21 cellular contexts compared by ENCODE assay signal in genomic region chr11:1348146-1348545, GRCh38. TPM values are rescaled to one million over a fixed set of nuclear protein-coding genes. Genes with fewer than 3 reads are reported as not detected.
"Had no signal": no experiment of that assay in that cellular context is flagged by ENCODE, and none has a peak within 500 bp of the region (broad histone marks: within the 10 kb centered on the region; RNA-seq: fewer than 3 reads in every experiment).

No MANE protein-coding gene starts in this region.

- H3K4me3 ChIP-seq: dorsolateral prefrontal cortex, esophagus squamous epithelium, gastroesophageal sphincter, mucosa of descending colon, ovary, tibial artery had no signal

- H3K4me1 ChIP-seq: esophagus squamous epithelium, gastroesophageal sphincter, tibial artery had no signal

- DNase-seq: central memory CD4-positive, alpha-beta T cell; cortex of kidney; dorsolateral prefrontal cortex; effector memory CD4-positive, alpha-beta T cell; esophagus squamous epithelium; foreskin fibroblast; mammary epithelial cell; naive thymus-derived CD8-positive, alpha-beta T cell; nucleus accumbens; right cardiac atrium; stimulated activated CD4-positive, alpha-beta T cell treated with anti-CD3 and anti-CD28 coated beads, Interleukin-15, amount 100 ng/mL, for 24 hours; stimulated activated CD4-positive, alpha-beta T cell treated with anti-CD3 and anti-CD28 coated beads, Interleukin-1b, Interleukin-23, amount 100 ng/mL, for 48 hours; stimulated activated CD4-positive, alpha-beta T cell treated with anti-CD3 and anti-CD28 coated beads, Interleukin-4, amount 100 ng/mL, for 24 hours had no signal

- H3K27me3 Mint-ChIP-seq: naive thymus-derived CD8-positive, alpha-beta T cell; stimulated activated naive CD8-positive, alpha-beta T cell treated with anti-CD3 and anti-CD28 coated beads, Interleukin-15, Interleukin-2, amounts not matched to agents 100 ng/mL and 50 ng/mL, for 24 hours had no signal

- H3K27ac ChIP-seq: dorsolateral prefrontal cortex, epithelial cell of prostate, esophagus squamous epithelium, gastroesophageal sphincter, ovary, tibial artery had no signal

- H3K27me3 ChIP-seq: dorsolateral prefrontal cortex, ovary had no signal

- H3K9me3 Mint-ChIP-seq: naive thymus-derived CD8-positive, alpha-beta T cell; stimulated activated memory B cell treated with anti-CD40 and anti-IgM and Interleukin-4, amounts not matched to agents 10 μg/mL and 1 μg/mL and 100 μg/mL, for 72 hours; stimulated activated naive CD8-positive, alpha-beta T cell treated with anti-CD3 and anti-CD28 coated beads, Interleukin-15, Interleukin-2, amounts not matched to agents 100 ng/mL and 50 ng/mL, for 24 hours had no signal

- H3K27ac Mint-ChIP-seq: stimulated activated memory B cell treated with anti-CD40 and anti-IgM and Interleukin-4, amounts not matched to agents 10 μg/mL and 1 μg/mL and 100 μg/mL, for 72 hours; stimulated activated naive CD8-positive, alpha-beta T cell treated with anti-CD3 and anti-CD28 coated beads, Interleukin-15, Interleukin-2, amounts not matched to agents 100 ng/mL and 50 ng/mL, for 24 hours had no signal

- H3K36me3 ChIP-seq: esophagus squamous epithelium, gastroesophageal sphincter, ovary, tibial artery had no signal

- ATAC-seq: gastroesophageal sphincter; left colon; mucosa of descending colon; naive thymus-derived CD8-positive, alpha-beta T cell; right cardiac atrium; stimulated activated memory B cell treated with anti-CD40 and anti-IgM and Interleukin-4, amounts not matched to agents 10 μg/mL and 1 μg/mL and 100 μg/mL, for 72 hours had no signal

- H3K4me1 Mint-ChIP-seq: stimulated activated memory B cell treated with anti-CD40 and anti-IgM and Interleukin-4, amounts not matched to agents 10 μg/mL and 1 μg/mL and 100 μg/mL, for 72 hours had no signal

- H3K4me3 Mint-ChIP-seq: naive thymus-derived CD8-positive, alpha-beta T cell; stimulated activated memory B cell treated with anti-CD40 and anti-IgM and Interleukin-4, amounts not matched to agents 10 μg/mL and 1 μg/mL and 100 μg/mL, for 72 hours; stimulated activated naive CD8-positive, alpha-beta T cell treated with anti-CD3 and anti-CD28 coated beads, Interleukin-15, Interleukin-2, amounts not matched to agents 100 ng/mL and 50 ng/mL, for 24 hours had no signal

- H3K36me3 Mint-ChIP-seq: naive thymus-derived CD8-positive, alpha-beta T cell; stimulated activated memory B cell treated with anti-CD40 and anti-IgM and Interleukin-4, amounts not matched to agents 10 μg/mL and 1 μg/mL and 100 μg/mL, for 72 hours had no signal

- H3K9me3 ChIP-seq: esophagus squamous epithelium, gastroesophageal sphincter, mucosa of descending colon, ovary, tibial artery had no signal

RNA-seq across cellular contexts. Expression of gene BRSK2, which starts 41.6 kb away (rescaled TPM):
- polyA plus RNA-seq: naive thymus-derived CD8-positive, alpha-beta T cell had no signal
